In the genomic region with DNA sequence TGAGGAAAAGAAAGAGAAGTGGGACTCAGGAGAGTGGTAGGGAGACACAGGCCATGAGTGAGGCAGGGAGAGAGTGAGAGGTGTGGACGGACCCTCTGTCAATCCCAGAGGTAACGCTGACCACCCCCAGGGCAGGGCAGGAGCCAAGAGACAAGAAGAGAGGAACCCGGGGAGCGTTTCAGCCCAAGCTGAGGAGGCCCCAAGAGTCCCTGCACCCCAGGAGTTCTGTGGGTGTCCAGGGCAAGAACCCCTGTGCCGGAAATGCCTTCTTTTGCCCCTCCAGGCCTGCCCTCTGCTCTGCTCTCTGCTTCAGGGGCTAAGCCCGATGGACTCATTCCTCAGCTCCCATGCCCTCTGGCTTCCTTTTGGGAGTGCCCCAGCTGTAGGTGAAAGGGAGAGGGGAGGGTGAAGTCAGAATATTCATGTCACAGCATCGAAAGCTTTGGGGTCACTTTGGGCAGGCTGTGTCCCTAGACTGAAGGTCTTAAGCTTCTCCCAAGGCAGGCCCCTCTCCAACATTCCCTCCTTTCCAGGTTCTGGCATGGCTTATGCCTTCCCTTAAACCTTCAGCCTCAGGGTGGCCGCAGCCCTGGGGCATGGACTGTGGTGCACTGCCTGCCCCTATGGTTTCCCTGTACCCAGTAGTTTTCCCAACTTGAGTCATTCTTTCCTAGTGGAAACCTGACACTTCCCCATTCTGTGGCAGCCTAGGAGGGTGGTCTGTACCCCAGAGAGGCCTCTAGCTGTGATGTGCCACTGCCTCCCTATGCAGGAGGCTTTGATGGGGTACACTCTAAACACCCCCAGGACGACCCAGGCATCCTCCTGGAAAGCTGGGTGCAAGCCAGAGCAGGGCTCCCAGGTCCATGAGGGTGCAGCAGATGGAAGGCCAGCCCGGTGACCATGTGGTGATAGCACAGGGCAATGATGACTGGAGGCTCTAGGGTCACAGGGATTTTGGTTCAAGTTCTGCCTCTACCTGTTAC, we compare ENCODE assay signal across 1 cellular context.
TF ChIP-seq lines count a peak whose summit lies in the region.

No MANE protein-coding gene starts in this region.

TF ChIP-seq in HEK293, 187 proteins besides CTCF, POLR2A, EP300 and RAD21 (continued from another document):
- TF ChIP-seq, protein P1, sequence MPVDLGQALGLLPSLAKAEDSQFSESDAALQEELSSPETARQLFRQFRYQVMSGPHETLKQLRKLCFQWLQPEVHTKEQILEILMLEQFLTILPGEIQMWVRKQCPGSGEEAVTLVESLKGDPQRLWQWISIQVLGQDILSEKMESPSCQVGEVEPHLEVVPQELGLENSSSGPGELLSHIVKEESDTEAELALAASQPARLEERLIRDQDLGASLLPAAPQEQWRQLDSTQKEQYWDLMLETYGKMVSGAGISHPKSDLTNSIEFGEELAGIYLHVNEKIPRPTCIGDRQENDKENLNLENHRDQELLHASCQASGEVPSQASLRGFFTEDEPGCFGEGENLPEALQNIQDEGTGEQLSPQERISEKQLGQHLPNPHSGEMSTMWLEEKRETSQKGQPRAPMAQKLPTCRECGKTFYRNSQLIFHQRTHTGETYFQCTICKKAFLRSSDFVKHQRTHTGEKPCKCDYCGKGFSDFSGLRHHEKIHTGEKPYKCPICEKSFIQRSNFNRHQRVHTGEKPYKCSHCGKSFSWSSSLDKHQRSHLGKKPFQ (tag by site-specific recombination; IDR thresholded peaks at IDR 0.05): no peak
- TF ChIP-seq ZNF324 (tag by site-specific recombination; IDR thresholded peaks at IDR 0.05) (no peak), GLIS1 (tag by site-specific recombination; IDR thresholded peaks at IDR 0.05) (peak; percentile 66), ZNF221 (tag by site-specific recombination; IDR thresholded peaks at IDR 0.05; ENCODE audit: borderline replicate concordance) (no peak), ZNF600 (tag by site-specific recombination; IDR thresholded peaks at IDR 0.05) (no peak), ZNF341 (tag by site-specific recombination; IDR thresholded peaks at IDR 0.05; ENCODE audit: low read depth) (no peak), ZIC2 (tag by site-specific recombination; IDR thresholded peaks at IDR 0.05) (peak; percentile 67), REPIN1 (tag by site-specific recombination; IDR thresholded peaks at IDR 0.05; ENCODE audit: low read depth) (no peak), ZBTB7A (tag by site-specific recombination; IDR thresholded peaks at IDR 0.05; ENCODE audit: low read depth) (no peak), ZSCAN30 (tag by site-specific recombination; IDR thresholded peaks at IDR 0.05) (no peak), ZNF791 (tag by site-specific recombination; IDR thresholded peaks at IDR 0.05) (no peak)
